1 cellular context compared by ENCODE assay signal in the genomic region with DNA sequence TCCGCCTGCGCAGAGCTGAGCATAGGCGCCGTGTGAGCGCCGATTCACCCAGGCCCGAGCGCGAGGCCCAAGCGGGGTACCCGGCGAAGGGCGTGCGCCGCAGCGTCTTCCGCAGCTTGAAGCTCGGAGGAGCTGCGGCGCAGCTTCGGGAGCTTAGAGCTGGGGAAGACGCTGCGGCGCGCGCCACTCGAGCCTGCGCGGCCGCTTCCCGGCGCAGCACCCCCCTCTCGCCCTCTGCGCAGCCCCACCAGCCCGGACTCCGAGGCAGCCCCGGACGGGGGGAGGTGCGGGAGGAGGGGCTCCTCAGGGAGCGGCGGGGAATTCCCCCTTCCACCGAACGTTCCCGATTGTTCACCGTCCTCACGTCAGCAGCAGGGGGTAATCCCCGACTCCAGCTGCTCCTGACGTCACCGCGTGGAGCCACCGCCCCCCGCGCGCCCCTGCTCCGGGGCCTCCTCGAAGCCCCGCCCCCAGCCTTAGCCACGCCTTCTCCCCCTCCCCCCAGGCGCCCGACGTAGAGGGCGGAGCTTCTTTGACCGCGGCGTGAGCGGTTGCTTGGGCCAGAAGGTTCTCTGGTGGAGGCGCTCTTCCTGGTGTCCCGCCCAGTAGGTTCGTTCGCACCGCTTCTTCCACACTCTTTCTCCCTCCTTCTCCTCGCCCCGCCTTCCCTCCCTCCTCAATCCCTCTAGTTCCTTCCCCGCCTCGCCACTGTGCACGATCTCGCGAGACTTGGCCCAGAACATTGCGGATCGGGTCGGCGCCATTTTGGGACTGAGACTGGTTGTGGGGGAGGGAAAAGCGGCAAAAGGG.
A peak's percentile ranks its signal among the peaks of the same experiment; 100 is the strongest.
TF ChIP-seq lines count a peak whose summit lies in the region.

Gene GPBP1 (plus strand): TSS at position 742 of the 810 bp plus-strand sequence. CDS start 40,072 bp downstream, outside the sequence.

TF ChIP-seq in GM12878, 131 proteins besides CTCF, POLR2A, EP300 and RAD21 (continued from another document and continues in another):
- TF ChIP-seq, protein P1, sequence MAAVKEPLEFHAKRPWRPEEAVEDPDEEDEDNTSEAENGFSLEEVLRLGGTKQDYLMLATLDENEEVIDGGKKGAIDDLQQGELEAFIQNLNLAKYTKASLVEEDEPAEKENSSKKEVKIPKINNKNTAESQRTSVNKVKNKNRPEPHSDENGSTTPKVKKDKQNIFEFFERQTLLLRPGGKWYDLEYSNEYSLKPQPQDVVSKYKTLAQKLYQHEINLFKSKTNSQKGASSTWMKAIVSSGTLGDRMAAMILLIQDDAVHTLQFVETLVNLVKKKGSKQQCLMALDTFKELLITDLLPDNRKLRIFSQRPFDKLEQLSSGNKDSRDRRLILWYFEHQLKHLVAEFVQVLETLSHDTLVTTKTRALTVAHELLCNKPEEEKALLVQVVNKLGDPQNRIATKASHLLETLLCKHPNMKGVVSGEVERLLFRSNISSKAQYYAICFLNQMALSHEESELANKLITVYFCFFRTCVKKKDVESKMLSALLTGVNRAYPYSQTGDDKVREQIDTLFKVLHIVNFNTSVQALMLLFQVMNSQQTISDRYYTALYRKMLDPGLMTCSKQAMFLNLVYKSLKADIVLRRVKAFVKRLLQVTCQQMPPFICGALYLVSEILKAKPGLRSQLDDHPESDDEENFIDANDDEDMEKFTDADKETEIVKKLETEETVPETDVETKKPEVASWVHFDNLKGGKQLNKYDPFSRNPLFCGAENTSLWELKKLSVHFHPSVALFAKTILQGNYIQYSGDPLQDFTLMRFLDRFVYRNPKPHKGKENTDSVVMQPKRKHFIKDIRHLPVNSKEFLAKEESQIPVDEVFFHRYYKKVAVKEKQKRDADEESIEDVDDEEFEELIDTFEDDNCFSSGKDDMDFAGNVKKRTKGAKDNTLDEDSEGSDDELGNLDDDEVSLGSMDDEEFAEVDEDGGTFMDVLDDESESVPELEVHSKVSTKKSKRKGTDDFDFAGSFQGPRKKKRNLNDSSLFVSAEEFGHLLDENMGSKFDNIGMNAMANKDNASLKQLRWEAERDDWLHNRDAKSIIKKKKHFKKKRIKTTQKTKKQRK (IDR thresholded peaks at IDR 0.05; ENCODE audit: low read depth, low read length): no peak
- peak; percentile 97 for TF ChIP-seq IKZF2 (IDR thresholded peaks at IDR 0.05)
- TF ChIP-seq E2F4 (IDR thresholded peaks at IDR 0.05; ENCODE audit: low read depth, low read length): 0 out of 2 replicates have a peak, but pooled peaks have one; percentile 26
- peak; percentile 40; the same call in 1 of the 2 replicates for TF ChIP-seq SPI1 (IDR thresholded peaks at IDR 0.05; ENCODE audit: borderline replicate concordance, insufficient read depth, low read depth, low read length)
- peak; percentile 90; the same call in 1 of the 2 replicates for TF ChIP-seq TBL1XR1 (IDR thresholded peaks at IDR 0.05; ENCODE audit: low read depth, low read length)
- peak; percentile 76 for TF ChIP-seq MEF2B (IDR thresholded peaks at IDR 0.05; ENCODE audit: partially characterized antibody, poor library complexity, severe bottlenecking)
- peak; percentile 88 for TF ChIP-seq ATF7 (IDR thresholded peaks at IDR 0.05; ENCODE audit: low read depth)
- TF ChIP-seq ETV6 (conservative IDR thresholded peaks at IDR 0.05 in 1 of 2, IDR thresholded peaks at IDR 0.05 in 1 of 2; ENCODE audit: borderline replicate concordance in 1 of 2, low read depth in 1 of 2): no peak; a peak in 1 of 4 replicates
- no peak for TF ChIP-seq ZNF217 (IDR thresholded peaks at IDR 0.05)
- TF ChIP-seq ZNF592 (IDR thresholded peaks at IDR 0.05): peak; percentile 85; the same call in 1 of the 2 replicates
- TF ChIP-seq CREM (IDR thresholded peaks at IDR 0.05; ENCODE audit: low read depth): peak; percentile 92
- TF ChIP-seq, protein P2, sequence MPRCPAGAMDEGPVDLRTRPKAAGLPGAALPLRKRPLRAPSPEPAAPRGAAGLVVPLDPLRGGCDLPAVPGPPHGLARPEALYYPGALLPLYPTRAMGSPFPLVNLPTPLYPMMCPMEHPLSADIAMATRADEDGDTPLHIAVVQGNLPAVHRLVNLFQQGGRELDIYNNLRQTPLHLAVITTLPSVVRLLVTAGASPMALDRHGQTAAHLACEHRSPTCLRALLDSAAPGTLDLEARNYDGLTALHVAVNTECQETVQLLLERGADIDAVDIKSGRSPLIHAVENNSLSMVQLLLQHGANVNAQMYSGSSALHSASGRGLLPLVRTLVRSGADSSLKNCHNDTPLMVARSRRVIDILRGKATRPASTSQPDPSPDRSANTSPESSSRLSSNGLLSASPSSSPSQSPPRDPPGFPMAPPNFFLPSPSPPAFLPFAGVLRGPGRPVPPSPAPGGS (IDR thresholded peaks at IDR 0.05; ENCODE audit: borderline replicate concordance, insufficient read depth, low read depth, low read length, poor library complexity, severe bottlenecking): peak; percentile 87
- peak; percentile 97 for TF ChIP-seq YY1 (IDR thresholded peaks at IDR 0.05; ENCODE audit: low read depth, low read length)
- TF ChIP-seq SRF (IDR thresholded peaks at IDR 0.05; ENCODE audit: low read depth in 2 of 2, low read length in 2 of 2): 0 out of 4 replicates have a peak, but pooled peaks of 1 of the 2 experiments have one; percentile 37
- no peak for TF ChIP-seq MTA2 (IDR thresholded peaks at IDR 0.05; ENCODE audit: low read depth)
- peak; percentile 51; the same call in 1 of the 2 replicates for TF ChIP-seq BACH1 (IDR thresholded peaks at IDR 0.05; ENCODE audit: borderline replicate concordance)
- peak; percentile 18; the same call in 1 of the 2 replicates for TF ChIP-seq RUNX3 (IDR thresholded peaks at IDR 0.05; ENCODE audit: low read length)
- peak; percentile 49 for TF ChIP-seq BCL11A (IDR thresholded peaks at IDR 0.05; ENCODE audit: low read depth, low read length)
- TF ChIP-seq SP1 (IDR thresholded peaks at IDR 0.05; ENCODE audit: low read depth, low read length): peak; percentile 58
- peak; percentile 4; the same call in 1 of the 2 replicates for TF ChIP-seq HCFC1 (IDR thresholded peaks at IDR 0.05; ENCODE audit: low read length)
- no peak for TF ChIP-seq KDM1A (IDR thresholded peaks at IDR 0.05; ENCODE audit: borderline replicate concordance)
- 0 out of 2 replicates have a peak, but pooled peaks have one; percentile 5 for TF ChIP-seq SREBF1 (IDR thresholded peaks at IDR 0.05; ENCODE audit: low read length)
- no peak for TF ChIP-seq NFYA (IDR thresholded peaks at IDR 0.05; ENCODE audit: borderline replicate concordance, low read depth, low read length)
- TF ChIP-seq SMARCA5 (IDR thresholded peaks at IDR 0.05): peak; percentile 58; the same call in 1 of the 2 replicates
- peak; percentile 90; the same call in 1 of the 2 replicates for TF ChIP-seq NBN (IDR thresholded peaks at IDR 0.05)
- no peak for TF ChIP-seq USF1 (IDR thresholded peaks at IDR 0.05; ENCODE audit: borderline replicate concordance, extremely low read length, insufficient read depth, low read depth, low read length)
- TF ChIP-seq SUPT20H (IDR thresholded peaks at IDR 0.05; ENCODE audit: borderline replicate concordance, control insufficient read depth, low read depth, low read length): no peak
- TF ChIP-seq, protein P3, sequence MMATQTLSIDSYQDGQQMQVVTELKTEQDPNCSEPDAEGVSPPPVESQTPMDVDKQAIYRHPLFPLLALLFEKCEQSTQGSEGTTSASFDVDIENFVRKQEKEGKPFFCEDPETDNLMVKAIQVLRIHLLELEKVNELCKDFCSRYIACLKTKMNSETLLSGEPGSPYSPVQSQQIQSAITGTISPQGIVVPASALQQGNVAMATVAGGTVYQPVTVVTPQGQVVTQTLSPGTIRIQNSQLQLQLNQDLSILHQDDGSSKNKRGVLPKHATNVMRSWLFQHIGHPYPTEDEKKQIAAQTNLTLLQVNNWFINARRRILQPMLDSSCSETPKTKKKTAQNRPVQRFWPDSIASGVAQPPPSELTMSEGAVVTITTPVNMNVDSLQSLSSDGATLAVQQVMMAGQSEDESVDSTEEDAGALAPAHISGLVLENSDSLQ (IDR thresholded peaks at IDR 0.05): peak; percentile 50
- TF ChIP-seq EGR1 (IDR thresholded peaks at IDR 0.05; ENCODE audit: borderline replicate concordance in 1 of 2, low read depth in 2 of 2, low read length in 2 of 2): peak in 1 of 2 experiments; percentile 45; a peak in 1 of 3 replicates
- TF ChIP-seq ZBTB4 (CRISPR knock-in tag; IDR thresholded peaks at IDR 0.05): no peak
- no peak for TF ChIP-seq IRF3 (IDR thresholded peaks at IDR 0.05)
- no peak for TF ChIP-seq WRNIP1 (IDR thresholded peaks at IDR 0.05; ENCODE audit: borderline replicate concordance, low read depth, low read length)
- peak; percentile 52 for TF ChIP-seq PBX3 (IDR thresholded peaks at IDR 0.05; ENCODE audit: insufficient replicate concordance, low read depth, low read length)
- TF ChIP-seq ZZZ3 (IDR thresholded peaks at IDR 0.05; ENCODE audit: control insufficient read depth, insufficient read length, low read depth): no peak
- TF ChIP-seq RELA (IDR thresholded peaks at IDR 0.05; ENCODE audit: borderline replicate concordance, partially characterized antibody): peak; percentile 91
